In genomic region chr17:50893183-50893993, GRCh38 we compare ENCODE assay signal across 11 cellular contexts. TPM values are rescaled to one million over a fixed set of nuclear protein-coding genes. Genes with fewer than 3 reads are reported as not detected.
DNase-seq lines count a peak whose midpoint lies in the region; ATAC-seq, FAIRE-seq and TF ChIP-seq lines count a peak whose summit lies in the region.
"Had no signal": no experiment of that assay in that cellular context is flagged by ENCODE, and none has a peak within 500 bp of the region (broad histone marks: within the 10 kb centered on the region; RNA-seq: fewer than 3 reads in every experiment).

No MANE protein-coding gene starts in this region.

- peak; percentile 44 to 81 (median 76) for TF ChIP-seq POLR2A in body of pancreas (IDR thresholded peaks at IDR 0.05)

- intact Hi-C loops in body of pancreas (cut with DNase I) = no loop called here

- no peaks in the 10 kb centered on the region for H3K36me3 Mint-ChIP-seq in activated T-cell treated with anti-CD3 and anti-CD28 coated beads, Interleukin-2, amount 50 U/mL, for 72 hours (ENCODE audit: insufficient read depth in 2 of 2)

- peaks cover 4% of the 10 kb centered on the region for H3K4me1 Mint-ChIP-seq in activated T-cell treated with anti-CD3 and anti-CD28 coated beads, Interleukin-2, amount 50 U/mL, for 72 hours (ENCODE audit: low read depth)

- H3K4me1 ChIP-seq in body of pancreas = peaks cover 26% of the 10 kb centered on the region
- peaks cover 0 to 4% of the 10 kb centered on the region in 2 donors for H3K4me1 ChIP-seq in small intestine (ENCODE audit: control insufficient read depth in 2 of 2, insufficient read depth in 1 of 2, low read depth in 1 of 2, low read length in 1 of 2)

- TF ChIP-seq EP300 in Ishikawa (IDR thresholded peaks at IDR 0.05; ENCODE audit: borderline replicate concordance) = peak; percentile 35; the same call in 1 of the 2 replicates

- ATAC-seq in body of pancreas (peak; percentile 87), GM21390 (IDR thresholded peaks at IDR 0.05; ENCODE audit: unreplicated experiment) (no peak)
- ATAC-seq in activated T-cell treated with anti-CD3 and anti-CD28 coated beads, Interleukin-2, amount 50 U/mL, for 72 hours (replicated peaks in 1 of 2) = no peak

- H3K27ac Mint-ChIP-seq in activated T-cell treated with anti-CD3 and anti-CD28 coated beads, Interleukin-2, amount 50 U/mL, for 72 hours = no peak overlapping the region
- H3K27ac Mint-ChIP-seq: stimulated activated naive CD8-positive, alpha-beta T cell treated with anti-CD3 and anti-CD28 coated beads, Interleukin-15, Interleukin-2, amounts not matched to agents 100 ng/mL and 50 ng/mL, for 24 hours had no signal

- TF ChIP-seq RAD21 in Ishikawa (IDR thresholded peaks at IDR 0.05; ENCODE audit: low read depth) = no peak

- no peaks in the 10 kb centered on the region for H3K9me3 ChIP-seq in body of pancreas
- no peaks in the 10 kb centered on the region for H3K9me3 ChIP-seq in small intestine (ENCODE audit: control insufficient read depth, low read depth)

- H3K27ac ChIP-seq in body of pancreas (peak overlapping the region; percentile 52 to 92 (median 88)), small intestine (ENCODE audit: low read depth in 1 of 2, low read length in 1 of 2) (peak overlapping the region; percentile 32 to 82)

- no peak for TF ChIP-seq CTCF in body of pancreas (IDR thresholded peaks at IDR 0.05)

- no peaks in the 10 kb centered on the region for H3K27me3 Mint-ChIP-seq in activated T-cell treated with anti-CD3 and anti-CD28 coated beads, Interleukin-2, amount 50 U/mL, for 72 hours (ENCODE audit: low read depth)
- H3K27me3 Mint-ChIP-seq: stimulated activated naive CD8-positive, alpha-beta T cell treated with anti-CD3 and anti-CD28 coated beads, Interleukin-15, Interleukin-2, amounts not matched to agents 100 ng/mL and 50 ng/mL, for 24 hours had no signal

- WGBS in body of pancreas, 2 donors = 61 to 71% methylated on average over 26 to 28 of the region's 28 CpGs
- WGBS in small intestine, 3 donors = 16 to 59% (median 43%) methylated on average over 28 of the region's 28 CpGs

- no peaks in the 10 kb centered on the region for H3K9me3 Mint-ChIP-seq in activated T-cell treated with anti-CD3 and anti-CD28 coated beads, Interleukin-2, amount 50 U/mL, for 72 hours
- H3K9me3 Mint-ChIP-seq: stimulated activated naive CD8-positive, alpha-beta T cell treated with anti-CD3 and anti-CD28 coated beads, Interleukin-15, Interleukin-2, amounts not matched to agents 100 ng/mL and 50 ng/mL, for 24 hours had no signal

- H3K36me3 ChIP-seq in body of pancreas (replicated peaks in 1 of 2; ENCODE audit: insufficient read depth in 1 of 2, low read depth in 2 of 2) (no peaks in the 10 kb centered on the region), small intestine (ENCODE audit: control insufficient read depth in 2 of 2, insufficient read depth in 2 of 2, low read length in 2 of 2) (no peaks in the 10 kb centered on the region)

- H3K4me3 Mint-ChIP-seq in activated T-cell treated with anti-CD3 and anti-CD28 coated beads, Interleukin-2, amount 50 U/mL, for 72 hours = no peak overlapping the region
- H3K4me3 Mint-ChIP-seq: stimulated activated naive CD8-positive, alpha-beta T cell treated with anti-CD3 and anti-CD28 coated beads, Interleukin-15, Interleukin-2, amounts not matched to agents 100 ng/mL and 50 ng/mL, for 24 hours had no signal

- peak; percentile 51 to 80 (median 70) for DNase-seq in body of pancreas
- peak; percentile 97 for DNase-seq in kidney tubule cell (ENCODE audit: low spot score)
- peak; percentile 87 for DNase-seq in small intestine
- DNase-seq in NCI-H2227 (lab: John Stamatoyannopoulos, UW; ENCODE audit: unreplicated experiment) = no peak
- DNase-seq in NCI-H2081 (lab: John Stamatoyannopoulos, UW) = no peak
- DNase-seq in activated T-cell treated with anti-CD3 and anti-CD28 coated beads, Interleukin-2, amount 50 U/mL, for 72 hours = no peak
- DNase-seq: NCI-H1417 treated with DMSO at 0.1 percent for 48 hours had no signal

- no peak for FAIRE-seq in small intestine (lab: Jason Lieb, UNC)

- H3K27me3 ChIP-seq in body of pancreas (no peaks in the 10 kb centered on the region), small intestine (ENCODE audit: control insufficient read depth in 2 of 2, insufficient read depth in 2 of 2, low read length in 2 of 2) (no peaks in the 10 kb centered on the region)

- H3K4me3 ChIP-seq in body of pancreas = no peak overlapping the region
- H3K4me3 ChIP-seq in small intestine (ENCODE audit: low read depth in 1 of 2, low read length in 2 of 2) = no peak overlapping the region

TF ChIP-seq in Ishikawa, 13 proteins besides CTCF, POLR2A, EP300 and RAD21:
- TF ChIP-seq CEBPB (IDR thresholded peaks at IDR 0.05) (peak; percentile 63; the same call in 1 of the 2 replicates), TEAD4 (IDR thresholded peaks at IDR 0.05) (0 out of 2 replicates have a peak, but pooled peaks have one; percentile 20), CREB1 (IDR thresholded peaks at IDR 0.05; ENCODE audit: low read depth) (no peak), MAX (IDR thresholded peaks at IDR 0.05) (peak; percentile 52), TAF1 (IDR thresholded peaks at IDR 0.05; ENCODE audit: low read depth) (no peak)

RNA-seq across cellular contexts. Expression of gene TOB1, which starts 27.2 kb away (rescaled TPM):
- total RNA-seq in body of pancreas = 10 to 100 TPM; 36.8 to 46.1 TPM
- polyA plus RNA-seq in small intestine = 10 to 100 TPM; 24.6 to 42.0 (median 34.4) TPM
- 10 to 100 TPM; 57.3 to 68.9 TPM for total RNA-seq in activated T-cell treated with anti-CD3 and anti-CD28 coated beads, Interleukin-2, amount 50 U/mL, for 72 hours

RNA-seq across cellular contexts. Expression of gene WFIKKN2, which starts 58.0 kb away (rescaled TPM):
- under 1 TPM; 0.26 to 0.66 TPM for total RNA-seq in body of pancreas
- polyA plus RNA-seq in small intestine = under 1 TPM in 1 of 3 donors, not detected in 2; 0.10 TPM
- total RNA-seq in activated T-cell treated with anti-CD3 and anti-CD28 coated beads, Interleukin-2, amount 50 U/mL, for 72 hours = not detected
- total RNA-seq: osteocyte had no signal

Comparison
In these comparisons a context has a peak if more than half of its experiments do, and no peak if none do; other contexts are left out.
1. DNase-seq: peak in body of pancreas (4 of 4), kidney tubule cell (single experiment) and small intestine (single experiment); none in NCI-H2227 (single experiment), NCI-H2081 (0 of 2) and activated T-cell treated with anti-CD3 and anti-CD28 coated beads, Interleukin-2, amount 50 U/mL, for 72 hours (0 of 2).